8 cellular contexts compared by ENCODE assay signal in the genomic region with DNA sequence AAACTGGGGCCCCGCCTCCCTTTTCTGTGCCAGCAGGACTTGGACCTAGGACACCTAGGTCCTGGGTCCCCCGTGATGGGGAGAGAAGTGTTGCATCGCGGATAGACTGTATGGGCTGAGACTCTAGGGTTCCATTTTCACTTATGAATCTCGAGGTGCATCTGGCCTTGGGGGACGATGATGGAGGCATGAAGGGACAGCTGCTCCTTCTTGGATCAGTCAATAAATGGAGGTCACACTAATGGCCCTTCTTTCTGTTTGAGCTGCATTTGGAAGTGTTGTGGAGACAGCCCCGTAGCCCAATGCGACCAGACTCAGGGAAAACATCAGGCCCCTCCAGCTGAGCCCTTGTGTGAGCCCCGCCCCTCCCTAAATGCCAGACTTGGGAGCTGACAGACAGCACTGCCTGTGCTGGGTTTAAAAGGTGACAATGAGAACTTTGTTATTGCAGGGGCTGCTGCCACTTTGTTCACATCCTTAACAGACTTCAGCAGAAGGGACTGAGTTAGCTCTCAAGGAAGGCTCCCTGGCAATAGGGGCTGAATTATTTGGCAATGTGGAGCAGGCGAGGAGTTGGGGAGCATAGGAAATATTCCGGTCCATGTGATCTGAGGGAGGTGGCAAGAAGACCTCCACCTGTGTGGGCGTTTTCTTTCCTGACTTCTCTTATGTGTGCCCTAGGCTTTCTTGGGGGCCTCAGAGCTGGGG. TPM values are rescaled to one million over a fixed set of nuclear protein-coding genes. Genes with fewer than 3 reads are reported as not detected.
DNase-seq lines count a peak whose midpoint lies in the region; ATAC-seq and TF ChIP-seq lines count a peak whose summit lies in the region.

No MANE protein-coding gene starts in this region.

- DNase-seq in GM10266 (ENCODE audit: extremely low spot score) (peak; percentile 44), SJCRH30 (peak; percentile 100), fibroblast of mammary gland (ENCODE audit: low read depth) (peak; percentile 11), retina (peak; percentile 56), AG08395 (ENCODE audit: low spot score) (no peak), SHP77 treated with DMSO at 0.1 percent for 48 hours (lab: John Stamatoyannopoulos, UW) (no peak)
- no peak for DNase-seq in stimulated activated CD4-positive, alpha-beta T cell treated with anti-CD3 and anti-CD28 coated beads, Interleukin-2, amount 100 ng/mL, for 48 hours

- no peaks in the 10 kb centered on the region for H3K27me3 ChIP-seq in SJCRH30

- ATAC-seq in HG03342 (IDR thresholded peaks at IDR 0.05; ENCODE audit: unreplicated experiment) = no peak

- H3K4me1 ChIP-seq in SJCRH30 = peaks cover 27% of the 10 kb centered on the region

- peak overlapping the region; percentile 79 for H3K27ac ChIP-seq in SJCRH30

- peak overlapping the region; percentile 61 for H3K4me3 ChIP-seq in SJCRH30
- H3K4me3 ChIP-seq in fibroblast of mammary gland (ENCODE audit: control insufficient read depth, low read depth, low read length) = peak overlapping the region; percentile 72

- H3K36me3 ChIP-seq in SJCRH30 = peaks cover 17% of the 10 kb centered on the region

- H3K9me3 ChIP-seq in SJCRH30 (replicated peaks) = no peaks in the 10 kb centered on the region

- TF ChIP-seq CTCF in GM10266 (IDR thresholded peaks at IDR 0.05; ENCODE audit: control insufficient read depth, insufficient read depth, low read depth, missing control alignments) (no peak), fibroblast of mammary gland (conservative IDR thresholded peaks at IDR 0.05; ENCODE audit: control insufficient read depth, insufficient read depth, low read depth, low read length) (no peak)

RNA-seq across cellular contexts. Expression of a gene that starts 0.8 kb away (rescaled TPM):
- 157 and 192 TPM in 2 replicates for total RNA-seq in SJCRH30 (2014; rRNA removed; shearing (Covaris generic))

RNA-seq across cellular contexts. Expression of a gene that starts 5.8 kb away (rescaled TPM):
- total RNA-seq in SJCRH30 (2014; rRNA removed; shearing (Covaris generic)) = 234 and 262 TPM in 2 replicates

RNA-seq across cellular contexts. Expression of a gene that starts 14.5 kb away (rescaled TPM):
- 170 and 171 TPM in 2 replicates for total RNA-seq in SJCRH30 (2014; rRNA removed; shearing (Covaris generic))

RNA-seq across cellular contexts. Expression of a gene that starts 27.5 kb away (rescaled TPM):
- total RNA-seq in SJCRH30 (2014; rRNA removed; shearing (Covaris generic)) = 82.7 and 104 TPM in 2 replicates

RNA-seq across cellular contexts. Expression of a gene that starts 55.6 kb away (rescaled TPM):
- 0.41 and 0.47 TPM in 2 replicates for total RNA-seq in SJCRH30 (2014; rRNA removed; shearing (Covaris generic))

Comparison
In these comparisons a context has a peak if more than half of its experiments do, and no peak if none do; other contexts are left out.
1. DNase-seq: peak in GM10266 (single experiment), SJCRH30 (2 of 2), fibroblast of mammary gland (single experiment) and retina (single experiment); none in stimulated activated CD4-positive, alpha-beta T cell treated with anti-CD3 and anti-CD28 coated beads, Interleukin-2, amount 100 ng/mL, for 48 hours (0 of 2), AG08395 (single experiment) and SHP77 treated with DMSO at 0.1 percent for 48 hours (single experiment).